1 cellular context compared by ENCODE assay signal in genomic region chr1:114075082-114075481, GRCh38.
TF ChIP-seq lines count a peak whose summit lies in the region.

No MANE protein-coding gene starts in this region.

TF ChIP-seq in GM23338, 12 proteins besides CTCF, POLR2A, EP300 and RAD21 (continued from another document):
- TF ChIP-seq REST (IDR thresholded peaks at IDR 0.05; ENCODE audit: unreplicated experiment) = no peak
- TF ChIP-seq NANOG (IDR thresholded peaks at IDR 0.05; ENCODE audit: borderline replicate concordance) = no peak
